8 cellular contexts compared by ENCODE assay signal in the genomic region with DNA sequence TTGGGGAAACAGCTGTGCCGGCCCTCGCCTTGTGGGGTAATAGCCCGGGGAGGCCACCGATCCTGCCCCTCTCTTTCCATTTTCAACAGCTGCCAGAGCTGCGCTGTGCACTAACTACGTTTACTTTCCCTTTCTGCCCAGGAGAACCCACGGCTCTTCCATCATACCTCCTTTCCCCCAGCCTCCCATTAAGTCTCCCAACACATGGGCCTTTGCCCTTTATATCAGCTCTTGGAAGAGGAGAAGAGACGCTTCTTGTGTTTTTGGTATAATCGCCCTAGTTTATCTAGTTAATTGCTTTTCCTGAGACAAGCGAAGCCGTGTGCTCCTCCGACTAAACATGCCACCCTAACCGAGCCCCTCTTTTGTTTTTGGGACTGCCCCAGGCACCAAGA. TPM values are rescaled to one million over a fixed set of nuclear protein-coding genes. Genes with fewer than 3 reads are reported as not detected.
DNase-seq lines count a peak whose midpoint lies in the region; ATAC-seq, FAIRE-seq and TF ChIP-seq lines count a peak whose summit lies in the region.

No MANE protein-coding gene starts in this region.

- WGBS in GM12878 (ENCODE audit: insufficient coverage, insufficient replicate concordance, low lambda C conversion rate, missing lambda C conversion rate), result under 1% methylated on average over 13 of the region's 13 CpGs
- WGBS in lung, 2 donors, result 0 to 1% methylated on average over 13 of the region's 13 CpGs
- WGBS in urinary bladder, result 1% methylated on average over 13 of the region's 13 CpGs

- no peak for DNase-seq in activated CD4-positive, alpha-beta T cell treated with anti-CD3 and anti-CD28 coated beads for 36 hours
- no peak for DNase-seq in activated CD4-positive, alpha-beta T cell treated with anti-CD3 and anti-CD28 coated beads, Interleukin-2, amount 50 U/mL, for 4 hours
- DNase-seq in GM12878 (ENCODE audit: low read depth, low spot score), result no peak
- DNase-seq in lung (ENCODE audit: low spot score), result no peak
- DNase-seq in GM19240 (ENCODE audit: insufficient read length, low spot score), result no peak
- no peak for DNase-seq in stimulated activated CD4-positive, alpha-beta T cell treated with anti-CD3 and anti-CD28 coated beads, Interleukin-4, amount 100 ng/mL, for 1 hour

- H3K27me3 Mint-ChIP-seq in activated CD4-positive, alpha-beta T cell treated with anti-CD3 and anti-CD28 coated beads for 36 hours, result no peaks in the 10 kb centered on the region

- peak overlapping the region; percentile 83 for H3K9ac ChIP-seq in GM12878 (ENCODE audit: control insufficient read depth, insufficient read depth, low read length)

- peaks cover 27% of the 10 kb centered on the region for H3K36me3 Mint-ChIP-seq in activated CD4-positive, alpha-beta T cell treated with anti-CD3 and anti-CD28 coated beads for 36 hours (ENCODE audit: low read depth)

- peak; percentile 18 for ATAC-seq in activated CD4-positive, alpha-beta T cell treated with anti-CD3 and anti-CD28 coated beads for 36 hours
- ATAC-seq in GM12878 (peak; percentile 58), lung (ENCODE audit: insufficient read depth, low FRiP score) (no peak)

- no peaks in the 10 kb centered on the region for H3K9me3 Mint-ChIP-seq in activated CD4-positive, alpha-beta T cell treated with anti-CD3 and anti-CD28 coated beads for 36 hours (ENCODE audit: low read depth)

- intact Hi-C loops in activated CD4-positive, alpha-beta T cell treated with anti-CD3 and anti-CD28 coated beads for 36 hours (cut with DNase I, micrococcal nuclease), result loop anchor here (2.0 to 10.0 kb wide), 6 partner anchors 218 to 780 kb away; a partner anchor contains a TSS
- intact Hi-C loops in GM12878 (cut with micrococcal nuclease; ENCODE audit: unreplicated experiment), result loop anchor here (5.0 kb wide), 1 partner anchor 777 kb away; a partner anchor contains a TSS

- no peak for TF ChIP-seq RAD21 in GM12878 (IDR thresholded peaks at IDR 0.05; ENCODE audit: insufficient read depth, low read depth, low read length)

- no peak for FAIRE-seq in GM12878 (lab: Jason Lieb, UNC)

- in situ Hi-C loops in GM12878 (cut with MboI), result no loop called here

- no peaks in the 10 kb centered on the region for H3K9me3 ChIP-seq in KOPT-K1 (ENCODE audit: insufficient read depth, low read length, poor library complexity, severe bottlenecking)
- H3K9me3 ChIP-seq in GM12878 (replicated peaks; ENCODE audit: control insufficient read depth, insufficient read depth, low read length), result no peaks in the 10 kb centered on the region
- no peaks in the 10 kb centered on the region for H3K9me3 ChIP-seq in lung (ENCODE audit: control insufficient read depth in 2 of 2, insufficient read depth in 1 of 2, low read length in 1 of 2)

- H3K27ac ChIP-seq in KOPT-K1 (ENCODE audit: low read depth, low read length, poor library complexity, severe bottlenecking) (peak overlapping the region; percentile 81), GM12878 (ENCODE audit: control insufficient read depth, insufficient read depth) (peak overlapping the region; percentile 93), lung (ENCODE audit: low read depth in 1 of 2, low read length in 1 of 2) (peak overlapping the region; percentile 93 to 96), urinary bladder (ENCODE audit: low read depth) (peak overlapping the region; percentile 89)

- H3K4me1 ChIP-seq in GM12878 (ENCODE audit: control insufficient read depth, insufficient read depth, low read length) (no peaks in the 10 kb centered on the region; the same call in 1 of the 2 replicates), lung (ENCODE audit: control insufficient read depth in 2 of 2, insufficient read depth in 2 of 2, low read length in 2 of 2) (peaks cover 0 to 10% of the 10 kb centered on the region in 2 donors), urinary bladder (ENCODE audit: insufficient read depth) (no peaks in the 10 kb centered on the region)

- peak overlapping the region; percentile 78 for H3K4me2 ChIP-seq in GM12878 (ENCODE audit: control insufficient read depth, insufficient read depth)

- peak overlapping the region; percentile 97 for H3K4me3 Mint-ChIP-seq in activated CD4-positive, alpha-beta T cell treated with anti-CD3 and anti-CD28 coated beads for 36 hours

- H3K36me3 ChIP-seq in KOPT-K1 (ENCODE audit: insufficient read depth, low read length), result peaks cover 7% of the 10 kb centered on the region; the same call in 1 of the 2 replicates
- H3K36me3 ChIP-seq in GM12878 (ENCODE audit: control insufficient read depth in 2 of 2, insufficient read depth in 2 of 2, low read length in 1 of 2), result no peaks in the 10 kb centered on the region
- no peaks in the 10 kb centered on the region for H3K36me3 ChIP-seq in lung (ENCODE audit: control insufficient read depth in 2 of 2, insufficient read depth in 2 of 2, low read length in 2 of 2)
- H3K36me3 ChIP-seq in urinary bladder (ENCODE audit: insufficient read depth), result no peaks in the 10 kb centered on the region

- H2AFZ ChIP-seq in GM12878 (ENCODE audit: control insufficient read depth, low read depth, low read length), result peak overlapping the region; percentile 99

- no peak for TF ChIP-seq POLR2A in GM12878 (IDR thresholded peaks at IDR 0.05; ENCODE audit: low read depth, low read length)

- H3K4me3 ChIP-seq in GM12878, result peak overlapping the region; percentile 90
- H3K4me3 ChIP-seq in lung, result peak overlapping the region; percentile 93
- peak overlapping the region; percentile 70 for H3K4me3 ChIP-seq in urinary bladder (ENCODE audit: low read depth, low read length)

- H3K27ac Mint-ChIP-seq in activated CD4-positive, alpha-beta T cell treated with anti-CD3 and anti-CD28 coated beads for 36 hours, result peak overlapping the region; percentile 95

- CTCF ChIA-PET in activated CD4-positive, alpha-beta T cell treated with anti-CD3 and anti-CD28 coated beads for 36 hours (lab: Charles Lee), result interaction anchor here (0.7 to 3.4 kb wide), 10 partner anchors 10 to 348 kb away, joined by 3 to 31 read pairs (median 4); a partner anchor contains a TSS
- CTCF ChIA-PET in GM12878 (lab: Yijun Ruan, JAX), result interaction anchor here (0.7 to 2.3 kb wide), 15 partner anchors 8 to 643 kb away, joined by 3 to 15 read pairs (median 4); a partner anchor contains a TSS

- TF ChIP-seq CTCF in GM12878 (IDR thresholded peaks at IDR 0.05 in 2 of 3, conservative IDR thresholded peaks at IDR 0.05 in 1 of 3; ENCODE audit: control insufficient read depth in 2 of 3, extremely low read depth in 1 of 3, insufficient read depth in 1 of 3, low read depth in 3 of 3, low read length in 3 of 3) (no peak), lung (IDR thresholded peaks at IDR 0.05; ENCODE audit: control extremely low read depth, extremely low read depth) (no peak)

- H3K27me3 ChIP-seq in GM12878 (replicated peaks in 1 of 2; ENCODE audit: control insufficient read depth in 2 of 2, insufficient read depth in 2 of 2, low read length in 1 of 2) (no peaks in the 10 kb centered on the region), lung (ENCODE audit: control insufficient read depth, insufficient read depth) (no peaks in the 10 kb centered on the region)

- RAD21 ChIA-PET in GM12878 (lab: Charles Lee; ENCODE audit: unreplicated experiment), result interaction anchor here (1.0 to 2.0 kb wide), 9 partner anchors 8 to 340 kb away, joined by 3 to 10 read pairs (median 5); a partner anchor contains a TSS

- peaks cover 52% of the 10 kb centered on the region for H3K79me2 ChIP-seq in GM12878 (ENCODE audit: control insufficient read depth, insufficient read depth, low read length)

- no peak for TF ChIP-seq EP300 in GM12878 (IDR thresholded peaks at IDR 0.05; ENCODE audit: borderline replicate concordance in 1 of 2, control insufficient read depth in 1 of 2, low read depth in 2 of 2, low read length in 2 of 2)

- no TSS peak for BruUV-seq in GM12878 (replicated peaks; lab: Mats Ljungman, UMichigan)

- H4K20me1 ChIP-seq in GM12878 (ENCODE audit: control insufficient read depth, insufficient read depth), result no peaks in the 10 kb centered on the region

- SMC1A ChIA-PET in GM12878 (lab: Charles Lee; ENCODE audit: uncharacterized antibody, unreplicated experiment), result interaction anchor here (0.5 to 3.0 kb wide), 12 partner anchors 8 to 282 kb away, joined by 3 to 14 read pairs (median 4); no protein-coding TSS in a partner anchor

- peaks cover 35% of the 10 kb centered on the region for H3K4me1 Mint-ChIP-seq in activated CD4-positive, alpha-beta T cell treated with anti-CD3 and anti-CD28 coated beads for 36 hours

- POLR2A ChIA-PET in activated CD4-positive, alpha-beta T cell treated with anti-CD3 and anti-CD28 coated beads for 36 hours (lab: Charles Lee), result interaction anchor here (0.6 to 1.4 kb wide), 5 partner anchors 8 to 515 kb away, joined by 3 to 4 read pairs (median 3); a partner anchor contains a TSS
- POLR2A ChIA-PET in GM12878 (lab: Charles Lee), result interaction anchor here (1.2 to 1.8 kb wide), 5 partner anchors 8 to 450 kb away, joined by 4 to 10 read pairs (median 4); a partner anchor contains a TSS

TF ChIP-seq in GM12878, 131 proteins besides CTCF, POLR2A, EP300 and RAD21 (continues in another document):
- TF ChIP-seq ZNF217 (IDR thresholded peaks at IDR 0.05) (no peak), TCF12 (IDR thresholded peaks at IDR 0.05; ENCODE audit: low read depth, low read length) (0 out of 2 replicates have a peak, but pooled peaks have one; percentile 6), EZH2 (IDR thresholded peaks at IDR 0.05; ENCODE audit: borderline replicate concordance, control insufficient read depth, low read depth, low read length) (no peak), RFX5 (IDR thresholded peaks at IDR 0.05; ENCODE audit: low read depth, low read length) (no peak)

RNA-seq across cellular contexts. Expression of a gene that starts 0.7 kb away (rescaled TPM):
- 10 to 100 TPM; 23.9 to 28.1 TPM for total RNA-seq in activated CD4-positive, alpha-beta T cell treated with anti-CD3 and anti-CD28 coated beads for 36 hours
- total RNA-seq in GM12878 (2013; cell fraction: nucleolus; rRNA removed), result 83.3 and 89.2 TPM in 2 replicates
- total RNA-seq in GM12878 (2014; rRNA removed), result 12.3 and 16.2 TPM in 2 replicates
- 14.1 and 14.9 TPM in 2 replicates for total RNA-seq in GM12878 (2014; rRNA removed; fragmentation: Illumina TruSeq; extraction: Trizol)
- 14.2 and 14.3 TPM in 2 replicates for total RNA-seq in GM12878 (2021)
- polyA plus RNA-seq in GM12878 (2011; ENCODE audit: low read depth), result 7.4 TPM
- polyA plus RNA-seq in GM12878 (2011; rRNA removed), result 18.4 and 24.9 TPM in 2 replicates
- 7.3 and 8.6 TPM in 2 replicates for polyA plus RNA-seq in GM12878 (2011; cell fraction: cytosol; rRNA removed)
- polyA plus RNA-seq in GM12878 (2011; cell fraction: nucleus; rRNA removed), result 19.8 and 20.7 TPM in 2 replicates
- 8.6 and 11.7 TPM in 2 replicates for polyA plus RNA-seq in GM12878 (2012)
- 10.6 and 14.1 TPM in 2 replicates for polyA plus RNA-seq in GM12878 (2014; fragmentation: Illumina TruSeq; extraction: Trizol)
- 1 to 10 TPM; 2.3 to 5.9 TPM for polyA plus RNA-seq in GM12878 (2014; fragmentation: Nextera tagmentation; extraction: Ambion mirVana)
- polyA plus RNA-seq in GM12878 (2014; rRNA removed), result 7.2 and 8.7 TPM in 2 replicates
- polyA plus RNA-seq in GM12878 (2016; fragmentation: Nextera tagmentation; extraction: Ambion mirVana), result 1 to 10 TPM; 8.0 to 8.2 TPM
- 21.7 and 32.4 TPM in 2 replicates for polyA minus RNA-seq in GM12878 (2011; rRNA and poly(A)+ RNA removed)
- 6.9 and 8.4 TPM in 2 replicates for polyA minus RNA-seq in GM12878 (2011; cell fraction: cytosol; rRNA and poly(A)+ RNA removed)
- 12.6 and 18.4 TPM in 2 replicates for polyA minus RNA-seq in GM12878 (2011; cell fraction: nucleus; rRNA and poly(A)+ RNA removed)
- 10 to 100 TPM; 28.9 to 45.4 TPM for total RNA-seq in lung
- 1 to 10 TPM; 8.4 to 9.2 TPM for polyA plus RNA-seq in lung
- 48.1 TPM for total RNA-seq in urinary bladder
- polyA plus RNA-seq in urinary bladder, result 13.0 TPM
